19 cellular contexts compared by ENCODE assay signal in genomic region chr13:96792188-96792587, GRCh38.
DNase-seq lines count a peak whose midpoint lies in the region; ATAC-seq and TF ChIP-seq lines count a peak whose summit lies in the region.
"Had no signal": no experiment of that assay in that cellular context is flagged by ENCODE, and none has a peak within 500 bp of the region (broad histone marks: within the 10 kb centered on the region; RNA-seq: fewer than 3 reads in every experiment).

No MANE protein-coding gene starts in this region.

- H2BK12ac ChIP-seq in H9 (ENCODE audit: insufficient read length, low read depth, low read length) = no peak overlapping the region

- CTCF ChIA-PET in activated CD4-positive, alpha-beta memory T cell treated with anti-CD3 and anti-CD28 coated beads for 36 hours (lab: Charles Lee) = no interaction called here

- no peak overlapping the region for H3K9ac ChIP-seq in H9 (ENCODE audit: extremely low read depth, insufficient read length, low read length)
- H3K9ac ChIP-seq: BLaER1 treated with 17β-estradiol and CSF1 and Interleukin-3, amounts not matched to agents 10 nM and 100 nM; GM23248 had no signal

- no peaks in the 10 kb centered on the region for H4K20me1 ChIP-seq in H9 (ENCODE audit: control insufficient read depth, insufficient read depth, insufficient read length)
- H4K20me1 ChIP-seq: BLaER1 treated with 17β-estradiol and CSF1 and Interleukin-3, amounts not matched to agents 10 nM and 100 nM had no signal

- H2BK15ac ChIP-seq in H9 (ENCODE audit: low read depth, low read length) = no peak overlapping the region

- no peaks in the 10 kb centered on the region for H3K27me3 ChIP-seq in BE2C
- no peaks in the 10 kb centered on the region for H3K27me3 ChIP-seq in H9 (ENCODE audit: insufficient read depth, low read length)
- no peaks in the 10 kb centered on the region for H3K27me3 ChIP-seq in adrenal gland
- H3K27me3 ChIP-seq: BLaER1 treated with 17β-estradiol and CSF1 and Interleukin-3, amounts not matched to agents 10 nM and 100 nM had no signal

- no peak overlapping the region for H4K5ac ChIP-seq in H9 (ENCODE audit: insufficient read length, low read depth, low read length)

- H2AFZ ChIP-seq in H9 (ENCODE audit: low read length) = no peak overlapping the region
- H2AFZ ChIP-seq: GM23248 had no signal

- no peaks in the 10 kb centered on the region for H3K79me1 ChIP-seq in H9 (ENCODE audit: insufficient read depth, low read depth, low read length, poor library complexity, severe bottlenecking)

- H2AK5ac ChIP-seq in H9 (ENCODE audit: insufficient read length, low read length) = no peak overlapping the region

- H3K79me2 ChIP-seq in H9 (ENCODE audit: insufficient read depth, low read length) = no peaks in the 10 kb centered on the region

- no peak overlapping the region for H3K18ac ChIP-seq in H9 (ENCODE audit: insufficient read length, low read depth, low read length)

- no peak overlapping the region for H2BK120ac ChIP-seq in H9 (ENCODE audit: low read depth, low read length, poor library complexity, severe bottlenecking)

- no peaks in the 10 kb centered on the region for H3K36me3 Mint-ChIP-seq in H9 (ENCODE audit: insufficient read depth in 1 of 3, low read depth in 3 of 3)
- no peaks in the 10 kb centered on the region for H3K36me3 Mint-ChIP-seq in mesothelial cell of epicardium
- H3K36me3 Mint-ChIP-seq in activated CD4-positive, alpha-beta memory T cell treated with anti-CD3 and anti-CD28 coated beads for 36 hours = no peaks in the 10 kb centered on the region
- H3K36me3 Mint-ChIP-seq: CD14-positive monocyte; CD8-positive, alpha-beta memory T cell had no signal

- H3K23me2 ChIP-seq in H9 (ENCODE audit: insufficient read length, low read depth, low read length, poor library complexity, severe bottlenecking) = no peaks in the 10 kb centered on the region

- no peak for ATAC-seq in HG02938 (IDR thresholded peaks at IDR 0.05; ENCODE audit: unreplicated experiment)
- no peak for ATAC-seq in GM19395 (IDR thresholded peaks at IDR 0.05; ENCODE audit: unreplicated experiment)
- ATAC-seq in GM21526 (IDR thresholded peaks at IDR 0.05; ENCODE audit: low FRiP score, unreplicated experiment) = no peak

- TF ChIP-seq CTCF in BE2C (IDR thresholded peaks at IDR 0.05; ENCODE audit: low read depth, low read length) = 0 out of 2 replicates have a peak, but pooled peaks have one; percentile 29
- TF ChIP-seq CTCF in H9 (conservative IDR thresholded peaks at IDR 0.05) = peak; percentile 50
- no peak for TF ChIP-seq CTCF in adrenal gland (IDR thresholded peaks at IDR 0.05)
- TF ChIP-seq CTCF in mesothelial cell of epicardium (IDR thresholded peaks at IDR 0.05; ENCODE audit: unreplicated experiment) = peak; percentile 33

- no peak overlapping the region for H4K91ac ChIP-seq in H9 (ENCODE audit: insufficient read length, low read depth, low read length)

- no peak overlapping the region for H3K4ac ChIP-seq in H9 (ENCODE audit: low read depth, low read length)

- no peak for DNase-seq in BE2C
- no peak for DNase-seq in H9
- no peak for DNase-seq in adrenal gland
- no peak for DNase-seq in mesothelial cell of epicardium (ENCODE audit: low spot score in 2 of 2, unreplicated experiment in 2 of 2)
- DNase-seq in activated CD4-positive, alpha-beta memory T cell treated with anti-CD3 and anti-CD28 coated beads for 36 hours = no peak
- DNase-seq: CD4-positive, alpha-beta T cell; CD8-positive, alpha-beta memory T cell; DMS 273 treated with DMSO at 0.1 percent for 48 hours; DMS79; GDM1; GM23248; HCEC 1CT had no signal

- H3K27me3 Mint-ChIP-seq in H9 (ENCODE audit: low read depth) (no peaks in the 10 kb centered on the region), mesothelial cell of epicardium (ENCODE audit: low read depth) (peaks cover 18% of the 10 kb centered on the region)
- no peaks in the 10 kb centered on the region for H3K27me3 Mint-ChIP-seq in activated CD4-positive, alpha-beta memory T cell treated with anti-CD3 and anti-CD28 coated beads for 36 hours
- H3K27me3 Mint-ChIP-seq: B cell; CD4-positive, alpha-beta T cell; CD8-positive, alpha-beta memory T cell had no signal

- H3K36me3 ChIP-seq in BE2C (no peaks in the 10 kb centered on the region), adrenal gland (replicated peaks in 1 of 2) (no peaks in the 10 kb centered on the region)
- H3K36me3 ChIP-seq: BLaER1 treated with 17β-estradiol and CSF1 and Interleukin-3, amounts not matched to agents 10 nM and 100 nM had no signal

- no peak overlapping the region for H3K4me2 ChIP-seq in H9 (ENCODE audit: insufficient read depth, insufficient read length, low read length)
- H3K4me2 ChIP-seq: BLaER1 treated with 17β-estradiol and CSF1 and Interleukin-3, amounts not matched to agents 10 nM and 100 nM had no signal

- no peak overlapping the region for H3K56ac ChIP-seq in H9 (ENCODE audit: insufficient read length, low read depth, low read length)

- H3T11ph ChIP-seq in H9 (ENCODE audit: low read length) = no peak overlapping the region

- H3K4me3 ChIP-seq in BE2C (ENCODE audit: low read depth, low read length) = no peak overlapping the region
- H3K4me3 ChIP-seq in adrenal gland = no peak overlapping the region
- H3K4me3 ChIP-seq: BLaER1 treated with 17β-estradiol and CSF1 and Interleukin-3, amounts not matched to agents 10 nM and 100 nM; GM23248 had no signal

- H3K9me3 Mint-ChIP-seq in H9 = no peaks in the 10 kb centered on the region
- H3K9me3 Mint-ChIP-seq in mesothelial cell of epicardium = peaks cover 12% of the 10 kb centered on the region
- peaks cover 4% of the 10 kb centered on the region for H3K9me3 Mint-ChIP-seq in activated CD4-positive, alpha-beta memory T cell treated with anti-CD3 and anti-CD28 coated beads for 36 hours

- intact Hi-C loops in adrenal gland (cut with DNase I) = no loop called here
- intact Hi-C loops in activated CD4-positive, alpha-beta memory T cell treated with anti-CD3 and anti-CD28 coated beads for 36 hours (cut with micrococcal nuclease) = no loop called here

- no CpG with 5 or more reads among the region's 3 CpGs for WGBS in H9 (ENCODE audit: extremely low coverage, insufficient read length, low lambda C conversion rate)
- WGBS in adrenal gland, 4 donors = 75 to 78% (median 76%) methylated on average over 3 of the region's 3 CpGs

- no peak overlapping the region for H2BK20ac ChIP-seq in H9 (ENCODE audit: low read depth, low read length, poor library complexity, severe bottlenecking)

- H3K9me3 ChIP-seq in BE2C (no peaks in the 10 kb centered on the region), H9 (ENCODE audit: control insufficient read depth, low read depth, low read length) (no peaks in the 10 kb centered on the region), adrenal gland (replicated peaks in 1 of 3) (no peaks in the 10 kb centered on the region)

- no peak overlapping the region for H3K27ac Mint-ChIP-seq in H9
- H3K27ac Mint-ChIP-seq in mesothelial cell of epicardium = no peak overlapping the region
- H3K27ac Mint-ChIP-seq in activated CD4-positive, alpha-beta memory T cell treated with anti-CD3 and anti-CD28 coated beads for 36 hours = no peak overlapping the region
- H3K27ac Mint-ChIP-seq: B cell; CD14-positive monocyte; CD4-positive, alpha-beta T cell; CD8-positive, alpha-beta memory T cell had no signal

- no peak overlapping the region for H3K23ac ChIP-seq in H9 (ENCODE audit: insufficient read length, low read depth, low read length)

- H3K4me3 Mint-ChIP-seq in H9 = no peak overlapping the region
- H3K4me3 Mint-ChIP-seq in mesothelial cell of epicardium = no peak overlapping the region
- H3K4me3 Mint-ChIP-seq in activated CD4-positive, alpha-beta memory T cell treated with anti-CD3 and anti-CD28 coated beads for 36 hours = no peak overlapping the region
- H3K4me3 Mint-ChIP-seq: B cell; CD14-positive monocyte; CD4-positive, alpha-beta T cell; CD8-positive, alpha-beta memory T cell had no signal

- H2BK5ac ChIP-seq in H9 (ENCODE audit: insufficient read length, low read length) = no peak overlapping the region

- H3K4me1 Mint-ChIP-seq in H9 (no peaks in the 10 kb centered on the region), mesothelial cell of epicardium (no peaks in the 10 kb centered on the region)
- H3K4me1 Mint-ChIP-seq in activated CD4-positive, alpha-beta memory T cell treated with anti-CD3 and anti-CD28 coated beads for 36 hours (ENCODE audit: low read depth) = no peaks in the 10 kb centered on the region
- H3K4me1 Mint-ChIP-seq: B cell; CD14-positive monocyte; CD8-positive, alpha-beta memory T cell had no signal

- no peak overlapping the region for H3K14ac ChIP-seq in H9 (ENCODE audit: insufficient read depth, low read length)

- POLR2A ChIA-PET in activated CD4-positive, alpha-beta memory T cell treated with anti-CD3 and anti-CD28 coated beads for 36 hours (lab: Charles Lee) = no interaction called here

- TF ChIP-seq POLR2A in adrenal gland (IDR thresholded peaks at IDR 0.05) = no peak

- H3K27ac ChIP-seq in H9 (ENCODE audit: insufficient read length, low read depth, low read length) (no peak overlapping the region), adrenal gland (peak overlapping the region in 3 of 5 donors; percentile 27 to 66 (median 58))
- H3K27ac ChIP-seq: 22Rv1; BLaER1 treated with 17β-estradiol and CSF1 and Interleukin-3, amounts not matched to agents 10 nM and 100 nM; GM23248 had no signal

- no peak overlapping the region for H4K8ac ChIP-seq in H9 (replicated peaks; ENCODE audit: insufficient read length, low read depth, low read length)

- H3K4me1 ChIP-seq in BE2C (peaks cover 35% of the 10 kb centered on the region), H9 (ENCODE audit: insufficient read depth, low read length) (no peaks in the 10 kb centered on the region), adrenal gland (replicated peaks in 1 of 2) (peaks cover 0 to 9% of the 10 kb centered on the region in 2 donors)

Comparison
In these comparisons a context has a peak if more than half of its experiments do, and no peak if none do; other contexts are left out.
1. CTCF ChIP-seq: peak in BE2C (single experiment), H9 (single experiment) and mesothelial cell of epicardium (single experiment); none in adrenal gland (0 of 6).